ENCODE assay signal across 11 cellular contexts in the genomic region with DNA sequence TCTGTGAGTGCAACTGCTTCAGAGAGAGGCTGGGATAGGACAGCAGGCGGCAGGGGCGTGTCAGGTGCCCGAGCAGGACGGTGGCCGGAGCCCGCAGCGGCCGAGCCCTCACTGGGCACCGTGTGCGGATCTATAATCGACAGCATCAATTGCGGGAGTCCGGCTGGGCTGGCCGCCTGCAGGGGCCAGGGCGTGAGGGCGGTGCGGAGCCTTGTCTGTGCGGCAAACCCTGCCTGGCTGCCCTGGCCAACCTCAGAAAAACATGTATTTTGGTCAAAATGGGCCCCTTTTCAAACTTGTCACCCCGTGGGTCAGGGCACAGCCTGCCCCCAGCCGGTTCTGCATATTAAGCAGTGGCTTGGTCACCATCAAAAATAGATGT.
DNase-seq lines count a peak whose midpoint lies in the region; ATAC-seq and TF ChIP-seq lines count a peak whose summit lies in the region.
"Had no signal": no experiment of that assay in that cellular context is flagged by ENCODE, and none has a peak within 500 bp of the region (broad histone marks: within the 10 kb centered on the region; RNA-seq: fewer than 3 reads in every experiment).

No MANE protein-coding gene starts in this region.

- peak overlapping the region; percentile 64; the same call in 1 of the 2 replicates for H3K27ac ChIP-seq in VCaP
- peak overlapping the region in 1 of 8 donors; percentile 41 for H3K27ac ChIP-seq in spleen

- H3K36me3 ChIP-seq in spleen = peaks cover 0 to 4% (median 0%) of the 10 kb centered on the region in 6 donors

- H3K4me3 ChIP-seq in spleen = peak overlapping the region; percentile 31 to 68 (median 40)
- H3K4me3 ChIP-seq: K562 had no signal

- peak; percentile 6 for DNase-seq in activated CD4-positive, alpha-beta T cell treated with anti-CD3 and anti-CD28 coated beads for 36 hours
- DNase-seq in activated CD4-positive, alpha-beta T cell treated with anti-CD3 and anti-CD28 coated beads for 1 hour = no peak
- DNase-seq in left colon (peak; percentile 21 to 22), spleen (peak; percentile 66), NCI-H774 (lab: John Stamatoyannopoulos, UW) (no peak)
- DNase-seq: OCI-M1, T1000 had no signal

- H3K4me1 Mint-ChIP-seq in activated CD4-positive, alpha-beta T cell treated with anti-CD3 and anti-CD28 coated beads for 36 hours = no peaks in the 10 kb centered on the region

- H3K27me3 Mint-ChIP-seq in activated CD4-positive, alpha-beta T cell treated with anti-CD3 and anti-CD28 coated beads for 36 hours = no peaks in the 10 kb centered on the region

- H3K9me3 Mint-ChIP-seq in activated CD4-positive, alpha-beta T cell treated with anti-CD3 and anti-CD28 coated beads for 36 hours (ENCODE audit: low read depth) = no peaks in the 10 kb centered on the region

- no peak for TF ChIP-seq CTCF in VCaP (conservative IDR thresholded peaks at IDR 0.05)
- no peak for TF ChIP-seq CTCF in spleen (IDR thresholded peaks at IDR 0.05 in 8 of 11, conservative IDR thresholded peaks at IDR 0.05 in 3 of 11)

- CTCF ChIA-PET in activated CD4-positive, alpha-beta T cell treated with anti-CD3 and anti-CD28 coated beads for 36 hours (lab: Charles Lee) = no interaction called here

- intact Hi-C loops in activated CD4-positive, alpha-beta T cell treated with anti-CD3 and anti-CD28 coated beads for 36 hours (cut with DNase I, micrococcal nuclease) = no loop called here
- intact Hi-C loops in left colon (cut with DNase I, micrococcal nuclease) (no loop called here), spleen (cut with DNase I; ENCODE audit: low total_unique reads) (no loop called here)

- peaks cover 0 to 18% (median 13%) of the 10 kb centered on the region in 6 donors for H3K4me1 ChIP-seq in spleen

- no peak for TF ChIP-seq POLR2A in spleen (IDR thresholded peaks at IDR 0.05)

- H3K4me3 Mint-ChIP-seq in activated CD4-positive, alpha-beta T cell treated with anti-CD3 and anti-CD28 coated beads for 36 hours = no peak overlapping the region

- H3K9me3 ChIP-seq in spleen = no peaks in the 10 kb centered on the region

- 80 to 90% (median 84%) methylated on average over 18 to 20 of the region's 20 CpGs for WGBS in spleen, 5 donors

- no peak for ATAC-seq in activated CD4-positive, alpha-beta T cell treated with anti-CD3 and anti-CD28 coated beads for 36 hours
- peak; percentile 44 for ATAC-seq in left colon
- ATAC-seq in GM18517 (IDR thresholded peaks at IDR 0.05; ENCODE audit: unreplicated experiment) = no peak
- no peak for ATAC-seq in GM19351 (IDR thresholded peaks at IDR 0.05; ENCODE audit: unreplicated experiment)
- ATAC-seq: K562 had no signal

- H3K27ac Mint-ChIP-seq in activated CD4-positive, alpha-beta T cell treated with anti-CD3 and anti-CD28 coated beads for 36 hours = no peak overlapping the region

- peaks cover 0 to 36% (median 0%) of the 10 kb centered on the region in 7 donors for H3K27me3 ChIP-seq in spleen (replicated peaks in 1 of 7)

- no peaks in the 10 kb centered on the region for H3K36me3 Mint-ChIP-seq in activated CD4-positive, alpha-beta T cell treated with anti-CD3 and anti-CD28 coated beads for 36 hours (ENCODE audit: low read depth)

- POLR2A ChIA-PET in activated CD4-positive, alpha-beta T cell treated with anti-CD3 and anti-CD28 coated beads for 36 hours (lab: Charles Lee) = no interaction called here

Comparison
In these comparisons a context has a peak if more than half of its experiments do, and no peak if none do; other contexts are left out.
1. DNase-seq: peak in activated CD4-positive, alpha-beta T cell treated with anti-CD3 and anti-CD28 coated beads for 36 hours (single experiment), left colon (2 of 2) and spleen (single experiment); none in activated CD4-positive, alpha-beta T cell treated with anti-CD3 and anti-CD28 coated beads for 1 hour (single experiment) and NCI-H774 (single experiment).